In genomic region chr2:109384308-109385271, GRCh38 we compare ENCODE assay signal across 23 cellular contexts.
DNase-seq lines count a peak whose midpoint lies in the region; ATAC-seq and TF ChIP-seq lines count a peak whose summit lies in the region.
"Had no signal": no experiment of that assay in that cellular context is flagged by ENCODE, and none has a peak within 500 bp of the region (broad histone marks: within the 10 kb centered on the region; RNA-seq: fewer than 3 reads in every experiment).

No MANE protein-coding gene starts in this region.

- TF ChIP-seq POLR2A in Peyer's patch (IDR thresholded peaks at IDR 0.05): no peak
- no peak for TF ChIP-seq POLR2A in heart left ventricle (IDR thresholded peaks at IDR 0.05)

- POLR2A ChIA-PET in GM10248 (lab: Yijun Ruan, JAX): no interaction called here

- peak; percentile 21 to 63 (median 55) for ATAC-seq in heart left ventricle
- ATAC-seq in GM18511 (IDR thresholded peaks at IDR 0.05; ENCODE audit: unreplicated experiment): no peak
- ATAC-seq in activated T-cell treated with anti-CD3 and anti-CD28 coated beads, Interleukin-2, amount 50 U/mL, for 4 hours: no peak
- ATAC-seq: stimulated activated memory B cell treated with anti-CD40 and anti-IgM and Interleukin-4, amounts not matched to agents 10 μg/mL and 1 μg/mL and 100 μg/mL, for 72 hours had no signal

- H3K36me3 Mint-ChIP-seq in activated T-cell treated with anti-CD3 and anti-CD28 coated beads, Interleukin-2, amount 50 U/mL, for 4 hours (ENCODE audit: insufficient read depth): no peaks in the 10 kb centered on the region
- H3K36me3 Mint-ChIP-seq: IgD-negative memory B cell; stimulated activated memory B cell treated with anti-CD40 and anti-IgM and Interleukin-4, amounts not matched to agents 10 μg/mL and 1 μg/mL and 100 μg/mL, for 72 hours had no signal

- H3K9ac ChIP-seq in BLaER1 treated with 17β-estradiol and CSF1 and Interleukin-3, amounts not matched to agents 10 nM and 100 nM: no peak overlapping the region

- H3K27me3 ChIP-seq in BLaER1 treated with 17β-estradiol and CSF1 and Interleukin-3, amounts not matched to agents 10 nM and 100 nM: no peaks in the 10 kb centered on the region
- H3K27me3 ChIP-seq in Peyer's patch: no peaks in the 10 kb centered on the region
- no peaks in the 10 kb centered on the region for H3K27me3 ChIP-seq in heart left ventricle
- H3K27me3 ChIP-seq: breast epithelium had no signal

- peaks cover 7 to 100% (median 100%) of the 10 kb centered on the region in 11 experiments; a peak in 21 of 22 replicates for H4K20me1 ChIP-seq in BLaER1 treated with 17β-estradiol and CSF1 and Interleukin-3, amounts not matched to agents 10 nM and 100 nM

- no peak overlapping the region for H3K27ac ChIP-seq in BLaER1 treated with 17β-estradiol and CSF1 and Interleukin-3, amounts not matched to agents 10 nM and 100 nM
- no peak overlapping the region for H3K27ac ChIP-seq in Peyer's patch
- peak overlapping the region in 1 of 12 donors; percentile 66 for H3K27ac ChIP-seq in heart left ventricle
- H3K27ac ChIP-seq: breast epithelium, thoracic aorta, WERI-Rb-1 had no signal

- CTCF ChIA-PET in GM10248 (lab: Yijun Ruan, JAX): no interaction called here

- no peaks in the 10 kb centered on the region for H3K4me1 Mint-ChIP-seq in activated T-cell treated with anti-CD3 and anti-CD28 coated beads, Interleukin-2, amount 50 U/mL, for 4 hours (ENCODE audit: low read depth)
- H3K4me1 Mint-ChIP-seq: stimulated activated memory B cell treated with anti-CD40 and anti-IgM and Interleukin-4, amounts not matched to agents 10 μg/mL and 1 μg/mL and 100 μg/mL, for 72 hours had no signal

- H3K4me3 ChIP-seq in BLaER1 treated with 17β-estradiol and CSF1 and Interleukin-3, amounts not matched to agents 10 nM and 100 nM: no peak overlapping the region
- H3K4me3 ChIP-seq in Peyer's patch (no peak overlapping the region), heart left ventricle (no peak overlapping the region)
- H3K4me3 ChIP-seq: breast epithelium, coronary artery, thoracic aorta had no signal

- H3K4me2 ChIP-seq in BLaER1 treated with 17β-estradiol and CSF1 and Interleukin-3, amounts not matched to agents 10 nM and 100 nM: peak overlapping the region in 7 of 11 experiments; percentile 2 to 73 (median 57); a peak in 12 of 22 replicates

- intact Hi-C loops in heart left ventricle (cut with DNase I): loop anchor here in 2 of 10 donors (5.0 kb wide), 1 partner anchor 62 kb away; no protein-coding TSS in a partner anchor

- TF ChIP-seq CTCF in Peyer's patch (IDR thresholded peaks at IDR 0.05) (no peak), heart left ventricle (IDR thresholded peaks at IDR 0.05) (no peak), GM10248 (IDR thresholded peaks at IDR 0.05; ENCODE audit: control extremely low read depth, extremely low read depth, low read depth, missing control alignments) (no peak)

- peaks cover 10 to 70% (median 61%) of the 10 kb centered on the region in 10 experiments; a peak in 19 of 20 replicates for H3K4me1 ChIP-seq in BLaER1 treated with 17β-estradiol and CSF1 and Interleukin-3, amounts not matched to agents 10 nM and 100 nM
- H3K4me1 ChIP-seq in Peyer's patch (peaks cover 0 to 8% (median 0%) of the 10 kb centered on the region in 4 donors), heart left ventricle (peaks cover 7 to 40% (median 26%) of the 10 kb centered on the region in 12 donors)

- no peaks in the 10 kb centered on the region for H3K9me3 ChIP-seq in BLaER1 treated with 17β-estradiol and CSF1 and Interleukin-3, amounts not matched to agents 10 nM and 100 nM (replicated peaks in 1 of 11)
- no peaks in the 10 kb centered on the region for H3K9me3 ChIP-seq in Peyer's patch
- H3K9me3 ChIP-seq in heart left ventricle: no peaks in the 10 kb centered on the region
- H3K9me3 ChIP-seq: breast epithelium, thoracic aorta had no signal

- 65 to 72% (median 68%) methylated on average over 18 of the region's 18 CpGs for WGBS in heart left ventricle, 4 donors

- H3K4me3 Mint-ChIP-seq in activated T-cell treated with anti-CD3 and anti-CD28 coated beads, Interleukin-2, amount 50 U/mL, for 4 hours: no peak overlapping the region
- H3K4me3 Mint-ChIP-seq: IgD-negative memory B cell; stimulated activated memory B cell treated with anti-CD40 and anti-IgM and Interleukin-4, amounts not matched to agents 10 μg/mL and 1 μg/mL and 100 μg/mL, for 72 hours had no signal

- H3K9me3 Mint-ChIP-seq in activated T-cell treated with anti-CD3 and anti-CD28 coated beads, Interleukin-2, amount 50 U/mL, for 4 hours: no peaks in the 10 kb centered on the region
- H3K9me3 Mint-ChIP-seq: IgD-negative memory B cell had no signal

- peaks cover 0 to 91% (median 37%) of the 10 kb centered on the region in 11 experiments; a peak in 16 of 22 replicates for H3K36me3 ChIP-seq in BLaER1 treated with 17β-estradiol and CSF1 and Interleukin-3, amounts not matched to agents 10 nM and 100 nM
- H3K36me3 ChIP-seq in Peyer's patch (no peaks in the 10 kb centered on the region), heart left ventricle (no peaks in the 10 kb centered on the region)
- H3K36me3 ChIP-seq: breast epithelium, thoracic aorta, WERI-Rb-1 had no signal

- H3K27me3 Mint-ChIP-seq in activated T-cell treated with anti-CD3 and anti-CD28 coated beads, Interleukin-2, amount 50 U/mL, for 4 hours (ENCODE audit: low read depth): no peaks in the 10 kb centered on the region
- H3K27me3 Mint-ChIP-seq: IgD-negative memory B cell had no signal

- DNase-seq in Peyer's patch (peak in 2 of 3 donors; percentile 37 to 40), heart left ventricle (peak; percentile 33 to 61 (median 45)), mesenteric fat pad (ENCODE audit: low spot score) (peak; percentile 87), GM10248 (ENCODE audit: extremely low spot score) (no peak), SKM-1 (lab: John Stamatoyannopoulos, UW; ENCODE audit: unreplicated experiment) (no peak)
- no peak for DNase-seq in activated T-cell treated with anti-CD3 and anti-CD28 coated beads, Interleukin-2, amount 50 U/mL, for 4 hours
- DNase-seq: activated CD4-positive, alpha-beta T cell treated with anti-CD3 and anti-CD28 coated beads, Interleukin-2, amount 50 U/mL, for 4 hours; amniotic stem cell; EL; mesendoderm; NCI-H1105; NCI-H1930; NCI-H226; stimulated activated CD4-positive, alpha-beta T cell treated with anti-CD3 and anti-CD28 coated beads, Interleukin-2, amount 100 ng/mL, for 48 hours; T-helper 9 cell; WERI-Rb-1 had no signal

Comparison
In these comparisons a context has a peak if more than half of its experiments do, and no peak if none do; other contexts are left out.
1. DNase-seq: peak in Peyer's patch (2 of 3), heart left ventricle (5 of 5) and mesenteric fat pad (single experiment); none in activated T-cell treated with anti-CD3 and anti-CD28 coated beads, Interleukin-2, amount 50 U/mL, for 4 hours (single experiment), GM10248 (single experiment) and SKM-1 (single experiment).
2. ATAC-seq: peak in heart left ventricle (4 of 4); none in GM18511 (single experiment) and activated T-cell treated with anti-CD3 and anti-CD28 coated beads, Interleukin-2, amount 50 U/mL, for 4 hours (0 of 2).